ENCODE assay signal across 12 cellular contexts in the genomic region with DNA sequence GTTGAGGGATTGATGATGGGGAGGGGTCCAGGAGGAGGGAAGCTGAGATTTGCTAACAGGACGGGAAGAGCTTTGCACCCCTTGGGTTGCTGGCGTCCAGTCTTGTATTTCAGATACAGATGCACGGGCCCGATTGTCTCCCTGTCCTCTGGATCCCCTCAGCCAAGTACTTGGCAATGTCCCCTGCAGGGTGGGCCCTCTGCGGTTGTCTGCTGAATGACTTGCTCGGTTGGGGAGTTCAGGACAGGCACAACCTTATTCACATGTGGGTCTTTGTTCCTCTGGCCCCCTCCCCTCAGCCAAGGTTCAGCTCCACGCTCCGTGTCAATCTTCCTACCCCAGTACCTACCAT. TPM values are rescaled to one million over a fixed set of nuclear protein-coding genes. Genes with fewer than 3 reads are reported as not detected.
DNase-seq lines count a peak whose midpoint lies in the region; ATAC-seq and TF ChIP-seq lines count a peak whose summit lies in the region.
"Had no signal": no experiment of that assay in that cellular context is flagged by ENCODE, and none has a peak within 500 bp of the region (broad histone marks: within the 10 kb centered on the region; RNA-seq: fewer than 3 reads in every experiment).

No MANE protein-coding gene starts in this region.

- H3K9me3 ChIP-seq in ES-I3 (ENCODE audit: control insufficient read depth, insufficient read depth, low read length) (no peaks in the 10 kb centered on the region), heart left ventricle (no peaks in the 10 kb centered on the region)
- H3K9me3 ChIP-seq: BE2C had no signal

- peak; percentile 81 for DNase-seq in NCI-H69 (lab: John Stamatoyannopoulos, UW)
- no peak for DNase-seq in heart left ventricle
- no peak for DNase-seq in sciatic nerve (ENCODE audit: low spot score)
- no peak for DNase-seq in NCI-H1694 (lab: John Stamatoyannopoulos, UW)
- DNase-seq in SHP77 (lab: John Stamatoyannopoulos, UW), result no peak
- DNase-seq: BE2C had no signal

- H3K4me1 ChIP-seq in ES-I3 (ENCODE audit: insufficient read depth, low read length), result peaks cover 29% of the 10 kb centered on the region
- H3K4me1 ChIP-seq in heart left ventricle, result peaks cover 0 to 32% (median 13%) of the 10 kb centered on the region in 12 donors
- H3K4me1 ChIP-seq: BE2C had no signal

- no peaks in the 10 kb centered on the region for H3K36me3 ChIP-seq in ES-I3 (ENCODE audit: insufficient read depth, low read length)
- no peaks in the 10 kb centered on the region for H3K36me3 ChIP-seq in heart left ventricle
- H3K36me3 ChIP-seq: BE2C had no signal

- H3K27me3 ChIP-seq in heart left ventricle, result no peaks in the 10 kb centered on the region
- H3K27me3 ChIP-seq: BE2C had no signal

- peak overlapping the region; percentile 31; the same call in 1 of the 2 replicates for H3K9ac ChIP-seq in ES-I3 (ENCODE audit: low read depth, low read length)

- ATAC-seq in heart left ventricle (peak in 1 of 4 donors; percentile 4), sciatic nerve (peak; percentile 1), HG03108 (IDR thresholded peaks at IDR 0.05; ENCODE audit: unreplicated experiment) (no peak), GM19328 (IDR thresholded peaks at IDR 0.05; ENCODE audit: unreplicated experiment) (no peak)

- H3K4me3 ChIP-seq in heart left ventricle, result no peak overlapping the region

- intact Hi-C loops in heart left ventricle (cut with DNase I), result loop anchor here in 1 of 10 donors (5.0 kb wide), 1 partner anchor 79 kb away; no protein-coding TSS in a partner anchor
- intact Hi-C loops in sciatic nerve (cut with DNase I), result no loop called here

- H3K27ac ChIP-seq in heart left ventricle, result peak overlapping the region in 10 of 12 donors; percentile 31 to 83 (median 58)

- no peak for TF ChIP-seq CTCF in heart left ventricle (IDR thresholded peaks at IDR 0.05)

- no peak for TF ChIP-seq POLR2A in heart left ventricle (IDR thresholded peaks at IDR 0.05)

- 41 to 46% (median 45%) methylated on average over 8 of the region's 8 CpGs for WGBS in heart left ventricle, 4 donors

RNA-seq across cellular contexts. Expression of a gene that starts 7.0 kb away (rescaled TPM):
- not detected for total RNA-seq in heart left ventricle
- polyA plus RNA-seq in heart left ventricle, result not detected
- not detected for total RNA-seq in sciatic nerve
- total RNA-seq: bronchial epithelial cell had no signal

RNA-seq across cellular contexts. Expression of a gene that starts 28.7 kb away (rescaled TPM):
- 1 to 10 TPM in 5 of 9 donors, not detected in 4; 1.3 to 3.8 (median 3.1) TPM for total RNA-seq in heart left ventricle
- polyA plus RNA-seq in heart left ventricle, result under 1 TPM in 1 of 2 donors, not detected in 1; 0.29 TPM
- 4.1 TPM for total RNA-seq in sciatic nerve
- total RNA-seq: activated CD4-positive, alpha-beta T cell treated with anti-CD3 and anti-CD28 coated beads for 36 hours; activated T-helper 1 cell treated with anti-CD3 and anti-CD28 coated beads, Interleukin-12 subunit alpha, Interleukin-12 subunit beta, Interleukin-2, Interleukin-4 antibody, amounts not matched to agents 30 ng/mL and 10 ng/mL and 1 ng/mL, durations not matched to agents 14 hours and 24 hours and 36 hours; bronchial epithelial cell had no signal

RNA-seq across cellular contexts. Expression of a gene that starts 58.7 kb away (rescaled TPM):
- total RNA-seq in heart left ventricle (10 to 100 TPM in 1 of 9 donors, under 1 TPM in 2, not detected in 6; 0.21 to 22.2 (median 0.33) TPM), sciatic nerve (2.3 TPM)
- under 1 TPM in 1 of 2 donors, not detected in 1; 0.06 TPM for polyA plus RNA-seq in heart left ventricle
- total RNA-seq: activated CD4-positive, alpha-beta T cell treated with anti-CD3 and anti-CD28 coated beads for 36 hours; activated T-helper 1 cell treated with anti-CD3 and anti-CD28 coated beads, Interleukin-12 subunit alpha, Interleukin-12 subunit beta, Interleukin-2, Interleukin-4 antibody, amounts not matched to agents 30 ng/mL and 10 ng/mL and 1 ng/mL, durations not matched to agents 14 hours and 24 hours and 36 hours had no signal
